17 cellular contexts compared by ENCODE assay signal in genomic region chr11:9740202-9740881, GRCh38.
DNase-seq lines count a peak whose midpoint lies in the region; ATAC-seq, FAIRE-seq and TF ChIP-seq lines count a peak whose summit lies in the region.
"Had no signal": no experiment of that assay in that cellular context is flagged by ENCODE, and none has a peak within 500 bp of the region (broad histone marks: within the 10 kb centered on the region; RNA-seq: fewer than 3 reads in every experiment).

No MANE protein-coding gene starts in this region.

- no peaks in the 10 kb centered on the region for H4K20me1 ChIP-seq in HepG2 (ENCODE audit: insufficient read depth, low read length)
- H4K20me1 ChIP-seq in astrocyte (ENCODE audit: insufficient read depth, low read length), result no peaks in the 10 kb centered on the region

- H3K9ac ChIP-seq in HepG2 (ENCODE audit: insufficient read depth, low read depth, low read length) (no peak overlapping the region), astrocyte (ENCODE audit: low read length) (no peak overlapping the region)
- H3K9ac ChIP-seq: KMS-11 had no signal

- no TSS peak for BruUV-seq in HepG2 (replicated peaks; lab: Mats Ljungman, UMichigan)

- no peak for TF ChIP-seq RAD21 in HepG2 (CRISPR knock-in tag; IDR thresholded peaks at IDR 0.05)

- H2AFZ ChIP-seq in HepG2 (ENCODE audit: low read length) (no peak overlapping the region), astrocyte (ENCODE audit: low read depth, low read length) (no peak overlapping the region)

- peaks cover 4% of the 10 kb centered on the region for H3K9me3 Mint-ChIP-seq in astrocyte (ENCODE audit: unreplicated experiment)

- in situ Hi-C loops in HepG2 (cut with HindIII; ENCODE audit: extremely low pct_ligation_motif_present, low pct_unique_long_range_greater_than_20kb), result no loop called here

- intact Hi-C loops in right lobe of liver (cut with DNase I) (loop anchor here in 1 of 2 donors (10.0 kb wide), 1 partner anchor 206 kb away; no protein-coding TSS in a partner anchor), HepG2 (cut with micrococcal nuclease; ENCODE audit: unreplicated experiment) (no loop called here), lower lobe of right lung (cut with DNase I) (no loop called here), upper lobe of right lung (cut with DNase I) (no loop called here)

- peaks cover 14% of the 10 kb centered on the region for H3K4me1 Mint-ChIP-seq in astrocyte (ENCODE audit: low read depth, unreplicated experiment)

- no peak overlapping the region for H3K4me3 Mint-ChIP-seq in astrocyte (ENCODE audit: unreplicated experiment)
- H3K4me3 Mint-ChIP-seq: WTC11 had no signal

- H3K36me3 ChIP-seq in right lobe of liver (no peaks in the 10 kb centered on the region), HepG2 (replicated peaks in 1 of 2; ENCODE audit: control insufficient read depth in 1 of 2, insufficient read depth in 2 of 2, low read length in 2 of 2) (peaks cover 12 to 29% of the 10 kb centered on the region in 2 experiments; a peak in 4 of 5 replicates), astrocyte (ENCODE audit: insufficient read depth, low read length) (peaks cover 15% of the 10 kb centered on the region), lower lobe of right lung (peaks cover 67% of the 10 kb centered on the region), upper lobe of right lung (peaks cover 54% of the 10 kb centered on the region)

- CTCF ChIA-PET in HepG2 (lab: Yijun Ruan, JAX; ENCODE audit: low intra/inter-chr PET ratio, low total read pairs), result no interaction called here

- TF ChIP-seq CTCF in right lobe of liver (IDR thresholded peaks at IDR 0.05), result no peak
- no peak for TF ChIP-seq CTCF in HepG2 (CRISPR knock-in tag; IDR thresholded peaks at IDR 0.05)
- TF ChIP-seq CTCF in astrocyte (IDR thresholded peaks at IDR 0.05; ENCODE audit: insufficient read depth, low read depth, low read length), result no peak
- no peak for TF ChIP-seq CTCF in lower lobe of right lung (IDR thresholded peaks at IDR 0.05)
- no peak for TF ChIP-seq CTCF in upper lobe of right lung (IDR thresholded peaks at IDR 0.05)

- TF ChIP-seq EP300 in HepG2 (IDR thresholded peaks at IDR 0.05; ENCODE audit: low read depth in 2 of 2, low read length in 2 of 2) (no peak), HepG2 (CRISPR knock-in tag; IDR thresholded peaks at IDR 0.05; ENCODE audit: borderline replicate concordance) (no peak)

- no peak overlapping the region for H3K4me2 ChIP-seq in HepG2 (ENCODE audit: low read depth, low read length)
- no peak overlapping the region for H3K4me2 ChIP-seq in astrocyte (ENCODE audit: low read length)
- H3K4me2 ChIP-seq: KMS-11 had no signal

- H3K27me3 Mint-ChIP-seq in astrocyte (ENCODE audit: low read depth, unreplicated experiment), result no peaks in the 10 kb centered on the region

- no peak overlapping the region for H3K27ac ChIP-seq in right lobe of liver
- no peak overlapping the region for H3K27ac ChIP-seq in HepG2 (ENCODE audit: extremely low read length, insufficient read depth, low read length)
- no peak overlapping the region for H3K27ac ChIP-seq in astrocyte (ENCODE audit: low read depth, low read length)
- peak overlapping the region; percentile 73 for H3K27ac ChIP-seq in lower lobe of right lung
- peak overlapping the region; percentile 42 for H3K27ac ChIP-seq in upper lobe of right lung
- H3K27ac ChIP-seq: esophagus muscularis mucosa, KMS-11, neutrophil had no signal

- peak overlapping the region; percentile 67 for H3K27ac Mint-ChIP-seq in astrocyte (ENCODE audit: unreplicated experiment)
- H3K27ac Mint-ChIP-seq: WTC11 had no signal

- POLR2A ChIA-PET in HepG2 (lab: Yijun Ruan, JAX), result interaction anchor here (1.3 kb wide), 1 partner anchor 18 kb away, joined by 3 read pairs; no protein-coding TSS in a partner anchor

- no peaks in the 10 kb centered on the region for H3K9me3 ChIP-seq in right lobe of liver
- peaks cover 6% of the 10 kb centered on the region for H3K9me3 ChIP-seq in HepG2 (ENCODE audit: low read length)
- H3K9me3 ChIP-seq in astrocyte (ENCODE audit: insufficient read depth, low read depth, low read length), result no peaks in the 10 kb centered on the region
- H3K9me3 ChIP-seq in lower lobe of right lung, result no peaks in the 10 kb centered on the region
- H3K9me3 ChIP-seq in upper lobe of right lung, result no peaks in the 10 kb centered on the region
- H3K9me3 ChIP-seq: esophagus muscularis mucosa had no signal

- H3K27me3 ChIP-seq in right lobe of liver (no peaks in the 10 kb centered on the region), HepG2 (ENCODE audit: control insufficient read depth in 1 of 2, insufficient read depth in 2 of 2, low read length in 2 of 2) (no peaks in the 10 kb centered on the region), astrocyte (ENCODE audit: insufficient read depth, low read length) (no peaks in the 10 kb centered on the region), lower lobe of right lung (ENCODE audit: low read depth) (no peaks in the 10 kb centered on the region), upper lobe of right lung (no peaks in the 10 kb centered on the region)
- H3K27me3 ChIP-seq: esophagus muscularis mucosa, heart left ventricle, neutrophil had no signal

- TF ChIP-seq POLR2A in right lobe of liver (IDR thresholded peaks at IDR 0.05) (no peak), HepG2 (IDR thresholded peaks at IDR 0.05; ENCODE audit: insufficient read depth in 1 of 2, low read depth in 2 of 2, low read length in 2 of 2) (no peak)

- H3K79me2 ChIP-seq in HepG2 (ENCODE audit: insufficient read depth, low read length) (no peaks in the 10 kb centered on the region), astrocyte (ENCODE audit: insufficient read depth, low read length) (no peaks in the 10 kb centered on the region)

- ATAC-seq in right lobe of liver, result peak; percentile 42 to 68 (median 54)
- no peak for ATAC-seq in HepG2
- peak; percentile 60 to 86 for ATAC-seq in lower lobe of right lung
- peak; percentile 65 for ATAC-seq in upper lobe of right lung
- ATAC-seq in GM21576 (IDR thresholded peaks at IDR 0.05; ENCODE audit: unreplicated experiment), result no peak
- ATAC-seq: WTC11 had no signal

- FAIRE-seq in HepG2 (lab: Jason Lieb, UNC) (no peak), astrocyte (lab: Jason Lieb, UNC) (no peak)

- 71% methylated on average over 8 of the region's 12 CpGs for WGBS in right lobe of liver (ENCODE audit: insufficient coverage, low coverage, low lambda C conversion rate, missing lambda C conversion rate)
- 91% methylated on average over 12 of the region's 12 CpGs for WGBS in HepG2 (ENCODE audit: low lambda C conversion rate)

- DNase-seq in right lobe of liver (no peak), HepG2 (ENCODE audit: low spot score) (no peak), astrocyte (ENCODE audit: low read depth) (no peak), lower lobe of right lung (no peak), upper lobe of right lung (no peak), NCI-H2196 (lab: John Stamatoyannopoulos, UW; ENCODE audit: unreplicated experiment) (no peak), NCI-H2081 treated with DMSO at 0.1 percent for 48 hours (lab: John Stamatoyannopoulos, UW) (no peak)
- DNase-seq: activated naive CD4-positive, alpha-beta T cell treated with anti-CD3 and anti-CD28 coated beads, Interleukin-2, amount 50 U/mL, for 16 hours; heart left ventricle; left cardiac atrium; NCI-H1436 had no signal

- no peak overlapping the region for H3K4me3 ChIP-seq in right lobe of liver
- no peak overlapping the region for H3K4me3 ChIP-seq in HepG2 (replicated peaks in 1 of 3; ENCODE audit: insufficient read depth in 1 of 3, low read depth in 2 of 3, low read length in 3 of 3)
- H3K4me3 ChIP-seq in astrocyte (ENCODE audit: insufficient read depth, low read depth, low read length), result no peak overlapping the region
- no peak overlapping the region for H3K4me3 ChIP-seq in lower lobe of right lung
- H3K4me3 ChIP-seq in upper lobe of right lung, result no peak overlapping the region
- H3K4me3 ChIP-seq: esophagus muscularis mucosa, heart left ventricle, skin epidermis had no signal

- H3K4me1 ChIP-seq in right lobe of liver (peaks cover 0 to 4% (median 0%) of the 10 kb centered on the region in 4 donors), HepG2 (ENCODE audit: insufficient read depth, low read length) (peaks cover 11% of the 10 kb centered on the region), astrocyte (ENCODE audit: insufficient read depth, low read length) (no peaks in the 10 kb centered on the region), lower lobe of right lung (peaks cover 26% of the 10 kb centered on the region), upper lobe of right lung (peaks cover 40% of the 10 kb centered on the region)

- peaks cover 26% of the 10 kb centered on the region for H3K36me3 Mint-ChIP-seq in astrocyte (ENCODE audit: low read depth, unreplicated experiment)

TF ChIP-seq in HepG2, 621 proteins besides CTCF, POLR2A, EP300 and RAD21 (continues in another document):
- TF ChIP-seq FOXP1 (IDR thresholded peaks at IDR 0.05) (no peak), FOXP1 (CRISPR knock-in tag; IDR thresholded peaks at IDR 0.05) (no peak), NR3C1 (CRISPR knock-in tag; IDR thresholded peaks at IDR 0.05) (no peak), ZSCAN31 (CRISPR knock-in tag; IDR thresholded peaks at IDR 0.05; ENCODE audit: low read depth) (no peak), MYC (CRISPR knock-in tag; IDR thresholded peaks at IDR 0.05; ENCODE audit: borderline replicate concordance) (no peak)
- TF ChIP-seq, protein P1, sequence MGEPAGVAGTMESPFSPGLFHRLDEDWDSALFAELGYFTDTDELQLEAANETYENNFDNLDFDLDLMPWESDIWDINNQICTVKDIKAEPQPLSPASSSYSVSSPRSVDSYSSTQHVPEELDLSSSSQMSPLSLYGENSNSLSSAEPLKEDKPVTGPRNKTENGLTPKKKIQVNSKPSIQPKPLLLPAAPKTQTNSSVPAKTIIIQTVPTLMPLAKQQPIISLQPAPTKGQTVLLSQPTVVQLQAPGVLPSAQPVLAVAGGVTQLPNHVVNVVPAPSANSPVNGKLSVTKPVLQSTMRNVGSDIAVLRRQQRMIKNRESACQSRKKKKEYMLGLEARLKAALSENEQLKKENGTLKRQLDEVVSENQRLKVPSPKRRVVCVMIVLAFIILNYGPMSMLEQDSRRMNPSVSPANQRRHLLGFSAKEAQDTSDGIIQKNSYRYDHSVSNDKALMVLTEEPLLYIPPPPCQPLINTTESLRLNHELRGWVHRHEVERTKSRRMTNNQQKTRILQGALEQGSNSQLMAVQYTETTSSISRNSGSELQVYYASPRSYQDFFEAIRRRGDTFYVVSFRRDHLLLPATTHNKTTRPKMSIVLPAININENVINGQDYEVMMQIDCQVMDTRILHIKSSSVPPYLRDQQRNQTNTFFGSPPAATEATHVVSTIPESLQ (CRISPR knock-in tag; conservative IDR thresholded peaks at IDR 0.05), result no peak

Comparison
In these comparisons a context has a peak if more than half of its experiments do, and no peak if none do; other contexts are left out.
1. ATAC-seq: peak in right lobe of liver (4 of 4), lower lobe of right lung (2 of 2) and upper lobe of right lung (single experiment); none in HepG2 (single experiment) and GM21576 (single experiment).
2. H3K27ac ChIP-seq: peak in lower lobe of right lung (single experiment) and upper lobe of right lung (single experiment); none in right lobe of liver (0 of 3), HepG2 (single experiment) and astrocyte (single experiment).